In the genomic region with DNA sequence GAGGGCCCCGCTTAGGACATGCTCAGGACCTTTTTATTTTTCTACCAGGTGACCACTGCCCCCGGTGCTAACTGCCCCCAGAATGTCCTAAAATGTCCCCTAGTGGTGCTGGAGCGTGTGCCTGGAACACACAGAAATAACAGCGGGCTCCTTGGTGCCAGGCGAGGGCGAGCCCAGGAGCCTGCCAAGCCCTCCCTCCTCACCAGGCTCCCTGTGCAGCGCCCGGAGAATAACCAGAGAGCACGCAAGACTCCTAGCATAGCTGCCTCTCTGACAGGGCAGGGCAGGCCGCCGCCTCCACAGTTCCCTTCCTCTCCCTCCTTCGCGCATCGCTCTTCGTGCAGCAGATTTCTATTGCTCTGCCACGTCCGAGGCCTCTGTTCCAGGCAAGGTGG, we compare ENCODE assay signal across 23 cellular contexts.
DNase-seq lines count a peak whose midpoint lies in the region; ATAC-seq, FAIRE-seq and TF ChIP-seq lines count a peak whose summit lies in the region.
"Had no signal": no experiment of that assay in that cellular context is flagged by ENCODE, and none has a peak within 500 bp of the region (broad histone marks: within the 10 kb centered on the region; RNA-seq: fewer than 3 reads in every experiment).

No MANE protein-coding gene starts in this region.

- no peak overlapping the region for H4K5ac ChIP-seq in H1 (ENCODE audit: insufficient read length, low read depth, low read length)

- H3K4me1 Mint-ChIP-seq in Calu3 (ENCODE audit: low read depth, unreplicated experiment), result no peaks in the 10 kb centered on the region
- H3K4me1 Mint-ChIP-seq: CD4-positive, CD25-positive, alpha-beta regulatory T cell; CD8-positive, alpha-beta memory T cell had no signal

- no peak overlapping the region for H3K56ac ChIP-seq in H1 (replicated peaks; ENCODE audit: insufficient read length, low read depth, low read length)

- H3K9me3 Mint-ChIP-seq in Calu3 (ENCODE audit: low read depth, unreplicated experiment), result no peaks in the 10 kb centered on the region
- H3K9me3 Mint-ChIP-seq: CD4-positive, CD25-positive, alpha-beta regulatory T cell; CD8-positive, alpha-beta memory T cell had no signal

- DNase-seq in H1 (ENCODE audit: low read depth in 1 of 2, low spot score in 2 of 2), result no peak
- peak; percentile 48 for DNase-seq in left kidney (ENCODE audit: low read depth, low spot score)
- no peak for DNase-seq in thoracic aorta (ENCODE audit: low spot score)
- DNase-seq in DMS 273 (lab: John Stamatoyannopoulos, UW; ENCODE audit: unreplicated experiment), result no peak
- DNase-seq in Calu3, result no peak
- DNase-seq: ACHN; BE2C; C1 segment of cervical spinal cord; CD4-positive, CD25-positive, alpha-beta regulatory T cell; CD8-positive, alpha-beta memory T cell; COR-L47; DMS153; DMS79; GDM1; HCEC 1CT had no signal

- no peaks in the 10 kb centered on the region for H3K9me3 ChIP-seq in H1 (ENCODE audit: insufficient read depth in 2 of 2, low read depth in 1 of 2, low read length in 1 of 2)
- no peaks in the 10 kb centered on the region for H3K9me3 ChIP-seq in thoracic aorta
- H3K9me3 ChIP-seq: BE2C had no signal

- H3K4ac ChIP-seq in H1 (replicated peaks; ENCODE audit: insufficient read length, low read depth, low read length), result no peak overlapping the region

- no peaks in the 10 kb centered on the region for H3K79me2 ChIP-seq in H1 (ENCODE audit: control insufficient read depth in 1 of 2, insufficient read depth in 2 of 2, low read length in 2 of 2)

- H3K36me3 ChIP-seq in H1 (ENCODE audit: control insufficient read depth in 2 of 4, insufficient read depth in 4 of 4, low read length in 3 of 4) (no peaks in the 10 kb centered on the region), thoracic aorta (no peaks in the 10 kb centered on the region)
- H3K36me3 ChIP-seq: BE2C had no signal

- no peak overlapping the region for H2BK15ac ChIP-seq in H1 (ENCODE audit: low read length)

- 92% methylated on average over 15 of the region's 17 CpGs; no CpG with 5 or more reads in 1 of the 2 experiments for WGBS in H1 (ENCODE audit: extremely low coverage in 1 of 2, insufficient coverage in 1 of 2, insufficient read length in 1 of 2, insufficient replicate concordance in 2 of 2, low coverage in 1 of 2, low lambda C conversion rate in 2 of 2, missing lambda C conversion rate in 1 of 2), 2 experiments

- H3K23ac ChIP-seq in H1 (ENCODE audit: insufficient read length), result no peak overlapping the region

- H2AK5ac ChIP-seq in H1 (ENCODE audit: low read depth, low read length), result no peak overlapping the region

- no peak for TF ChIP-seq EP300 in H1 (IDR thresholded peaks at IDR 0.05; ENCODE audit: borderline replicate concordance in 1 of 2, low read depth in 2 of 2, low read length in 2 of 2)

- H3K27ac ChIP-seq in H1 (ENCODE audit: low read depth, low read length) (no peak overlapping the region), thoracic aorta (no peak overlapping the region)
- H3K27ac ChIP-seq: HL-60 had no signal

- H4K8ac ChIP-seq in H1 (ENCODE audit: extremely low read depth, insufficient read depth, low read length), result no peak overlapping the region

- H4K91ac ChIP-seq in H1 (replicated peaks; ENCODE audit: insufficient read length, low read length), result no peak overlapping the region

- peak overlapping the region; percentile 71; the same call in 1 of the 2 replicates for H2BK12ac ChIP-seq in H1 (ENCODE audit: low read depth, low read length)

- intact Hi-C loops in Calu3 (cut with micrococcal nuclease; ENCODE audit: unreplicated experiment), result no loop called here

- no peak overlapping the region for H3K9ac ChIP-seq in H1 (replicated peaks in 1 of 4; ENCODE audit: extremely low read depth in 1 of 4, low read depth in 3 of 4, low read length in 3 of 4)

- no TSS peak for BruUV-seq in Calu3 (replicated peaks; lab: Mats Ljungman, UMichigan)

- no peak for TF ChIP-seq RAD21 in H1 (IDR thresholded peaks at IDR 0.05 in 1 of 2, conservative IDR thresholded peaks at IDR 0.05 in 1 of 2; ENCODE audit: low read depth in 2 of 2, low read length in 2 of 2)

- H3K14ac ChIP-seq in H1 (ENCODE audit: insufficient read length), result no peak overlapping the region

- H3K27me3 ChIP-seq in H1 (replicated peaks in 1 of 4; ENCODE audit: control insufficient read depth in 3 of 4, extremely low read depth in 1 of 4, insufficient read depth in 3 of 4, low read length in 3 of 4), result peaks cover 0 to 5% (median 0%) of the 10 kb centered on the region in 4 experiments; a peak in 4 of 7 replicates
- H3K27me3 ChIP-seq in thoracic aorta (replicated peaks; ENCODE audit: insufficient read depth), result no peaks in the 10 kb centered on the region
- H3K27me3 ChIP-seq: BE2C had no signal

- H4K20me1 ChIP-seq in H1 (replicated peaks in 1 of 2; ENCODE audit: control insufficient read depth in 1 of 2, insufficient read depth in 2 of 2, low read length in 2 of 2), result no peaks in the 10 kb centered on the region

- H3K18ac ChIP-seq in H1 (ENCODE audit: extremely low read depth, low read length), result no peak overlapping the region

- H2BK120ac ChIP-seq in H1 (replicated peaks; ENCODE audit: low read depth, low read length), result no peak overlapping the region

- H2BK20ac ChIP-seq in H1 (ENCODE audit: low read length), result no peak overlapping the region

- CTCF ChIA-PET in H1 (lab: Charles Lee; ENCODE audit: partially characterized antibody), result interaction anchor here (1.5 kb wide), 1 partner anchor 61 kb away, joined by 3 read pairs; no protein-coding TSS in a partner anchor
- CTCF ChIA-PET in Calu3 (lab: Charles Lee), result interaction anchor here (0.8 kb wide), 1 partner anchor 9 kb away, joined by 3 read pairs; no protein-coding TSS in a partner anchor

- no peak overlapping the region for H3K4me2 ChIP-seq in H1 (ENCODE audit: insufficient read depth in 1 of 2, low read depth in 2 of 2, low read length in 2 of 2)

- ATAC-seq in thoracic aorta (ENCODE audit: insufficient number of reproducible peaks, low FRiP score, low read depth) (no peak), HG02973 (IDR thresholded peaks at IDR 0.05; ENCODE audit: unreplicated experiment) (no peak)
- ATAC-seq: K562 had no signal

- H3K4me1 ChIP-seq in H1 (replicated peaks in 1 of 4; ENCODE audit: control insufficient read depth in 3 of 4, insufficient read depth in 4 of 4, low read length in 3 of 4) (no peaks in the 10 kb centered on the region), thoracic aorta (ENCODE audit: control insufficient read depth in 1 of 2, low read depth in 2 of 2) (peaks cover 0 to 6% of the 10 kb centered on the region in 2 donors)
- H3K4me1 ChIP-seq: BE2C had no signal

- H2AFZ ChIP-seq in H1 (ENCODE audit: low read length), result no peak overlapping the region

- H3K27me3 Mint-ChIP-seq in Calu3 (ENCODE audit: unreplicated experiment), result peaks cover 34% of the 10 kb centered on the region

- TF ChIP-seq CTCF in H1 (IDR thresholded peaks at IDR 0.05; ENCODE audit: control extremely low read depth in 1 of 3, insufficient read depth in 1 of 3, low read depth in 1 of 3, low read length in 3 of 3) (no peak), thoracic aorta (IDR thresholded peaks at IDR 0.05) (no peak), Calu3 (IDR thresholded peaks at IDR 0.05; ENCODE audit: unreplicated experiment) (no peak)

- no peaks in the 10 kb centered on the region for H3K79me1 ChIP-seq in H1 (ENCODE audit: low read depth, low read length)

- TF ChIP-seq POLR2A in H1 (IDR thresholded peaks at IDR 0.05; ENCODE audit: control extremely low read depth in 1 of 2, low read depth in 2 of 2, low read length in 2 of 2), result no peak

- H3K4me3 ChIP-seq in H1 (ENCODE audit: extremely low read depth in 1 of 4, insufficient read depth in 2 of 4, low read depth in 3 of 4, low read length in 4 of 4), result no peak overlapping the region
- H3K4me3 ChIP-seq in thoracic aorta, result peak overlapping the region; percentile 42
- H3K4me3 ChIP-seq: K562 had no signal

- no peaks in the 10 kb centered on the region for H3K36me3 Mint-ChIP-seq in Calu3 (ENCODE audit: insufficient read depth, unreplicated experiment)
- H3K36me3 Mint-ChIP-seq: CD4-positive, CD25-positive, alpha-beta regulatory T cell; CD8-positive, alpha-beta memory T cell had no signal

- no peak overlapping the region for H3K27ac Mint-ChIP-seq in Calu3 (ENCODE audit: unreplicated experiment)
- H3K27ac Mint-ChIP-seq: CD4-positive, CD25-positive, alpha-beta regulatory T cell; CD8-positive, alpha-beta memory T cell had no signal

- no peak overlapping the region for H3K4me3 Mint-ChIP-seq in Calu3 (ENCODE audit: low read depth, unreplicated experiment)
- H3K4me3 Mint-ChIP-seq: CD4-positive, CD25-positive, alpha-beta regulatory T cell; CD8-positive, alpha-beta memory T cell had no signal

- no peak overlapping the region for H2BK5ac ChIP-seq in H1 (ENCODE audit: low read depth, low read length)

- POLR2A ChIA-PET in H1 (lab: Charles Lee; ENCODE audit: partially characterized antibody), result no interaction called here

- no peak for FAIRE-seq in H1 (lab: Jason Lieb, UNC)
- FAIRE-seq: A204.1, D721Med, GM12892, GM18507, H54, K562 had no signal

- H3K23me2 ChIP-seq in H1 (ENCODE audit: low read depth, low read length), result peaks cover 3% of the 10 kb centered on the region; the same call in 1 of the 2 replicates

TF ChIP-seq in H1, 55 proteins besides CTCF, POLR2A, EP300 and RAD21:
- TF ChIP-seq CTBP2 (IDR thresholded peaks at IDR 0.05; ENCODE audit: borderline replicate concordance, insufficient read depth, insufficient read length, low read length) (no peak), HDAC6 (IDR thresholded peaks at IDR 0.05; ENCODE audit: low read depth, low read length) (no peak), KDM5A (IDR thresholded peaks at IDR 0.05; ENCODE audit: low read length) (no peak), JUN (IDR thresholded peaks at IDR 0.05; ENCODE audit: low read depth, low read length) (no peak)
TF ChIP-seq in H1: peak in this region for 0.
